Comparison of ENCODE assay signal across 1 cellular context in genomic region chr1:6086762-6087401, GRCh38.
TF ChIP-seq lines count a peak whose summit lies in the region.

No MANE protein-coding gene starts in this region.

TF ChIP-seq in GM12878, 131 proteins besides CTCF, POLR2A, EP300 and RAD21 (continued from another document):
- TF ChIP-seq CUX1 (IDR thresholded peaks at IDR 0.05; ENCODE audit: insufficient replicate concordance, low read depth, low read length) (no peak), PML (IDR thresholded peaks at IDR 0.05; ENCODE audit: low read length) (no peak), RAD51 (IDR thresholded peaks at IDR 0.05) (no peak), CBFB (IDR thresholded peaks at IDR 0.05; ENCODE audit: low read depth) (no peak), IRF5 (IDR thresholded peaks at IDR 0.05; ENCODE audit: borderline replicate concordance) (no peak), SMAD1 (IDR thresholded peaks at IDR 0.05; ENCODE audit: low read depth, partially characterized antibody) (no peak), TCF3 (IDR thresholded peaks at IDR 0.05; ENCODE audit: borderline replicate concordance, insufficient read depth, low read depth, low read length) (no peak), ZBTB40 (IDR thresholded peaks at IDR 0.05; ENCODE audit: borderline replicate concordance) (no peak), SUZ12 (IDR thresholded peaks at IDR 0.05; ENCODE audit: unreplicated experiment) (no peak), RBBP5 (conservative IDR thresholded peaks at IDR 0.05) (no peak), PBX3 (IDR thresholded peaks at IDR 0.05; ENCODE audit: insufficient replicate concordance, low read depth, low read length) (no peak), ZBTB33 (IDR thresholded peaks at IDR 0.05) (no peak), CREB1 (IDR thresholded peaks at IDR 0.05; ENCODE audit: low read depth) (no peak), MYC (IDR thresholded peaks at IDR 0.05; ENCODE audit: insufficient read depth, insufficient read length, insufficient replicate concordance, low read length, severe bottlenecking) (no peak), TARDBP (IDR thresholded peaks at IDR 0.05; ENCODE audit: borderline replicate concordance) (no peak), CHD2 (IDR thresholded peaks at IDR 0.05; ENCODE audit: borderline replicate concordance, low read depth, low read length) (no peak)
